19 cellular contexts compared by ENCODE assay signal in genomic region chr10:123257904-123258303, GRCh38.
"Had no signal": no experiment of that assay in that cellular context is flagged by ENCODE, and none has a peak within 500 bp of the region (broad histone marks: within the 10 kb centered on the region; RNA-seq: fewer than 3 reads in every experiment).

No MANE protein-coding gene starts in this region.

- H2AFZ ChIP-seq: hepatocyte had no signal

- H3K9me3 ChIP-seq: sigmoid colon, testis, tibial nerve had no signal

- H3K4me1 ChIP-seq: sigmoid colon, testis, tibial nerve had no signal

- H3K27me3 ChIP-seq: hepatocyte, sigmoid colon, testis, tibial nerve had no signal

- H3K4me2 ChIP-seq: hepatocyte had no signal

- H3K4me3 ChIP-seq: coronary artery, hepatocyte, lung, sigmoid colon, skin epidermis, testis, tibial nerve had no signal

- DNase-seq: effector CD4-positive, alpha-beta T cell; foreskin melanocyte; head of caudate nucleus; kidney; left cardiac atrium; left ventricle myocardium superior; mesenchymal stem cell; naive B cell; sigmoid colon; stimulated activated CD4-positive, alpha-beta T cell treated with anti-CD3 and anti-CD28 coated beads, Interleukin-2, amount 100 ng/mL, for 24 hours; stimulated activated CD4-positive, alpha-beta T cell treated with anti-CD3 and anti-CD28 coated beads, Interleukin-4, amount 100 ng/mL, for 4 hours; stimulated activated naive B cell treated with anti-CD40 and anti-IgM and Interleukin-4, amounts not matched to agents 10 μg/mL and 1 μg/mL and 100 μg/mL, for 72 hours; stimulated activated naive CD8-positive, alpha-beta T cell treated with anti-CD3 and anti-CD28 coated beads, Interleukin-15, amount 100 ng/mL, for 72 hours; testis had no signal

- H3K27ac ChIP-seq: coronary artery, hepatocyte, sigmoid colon, skin epidermis, testis, tibial nerve had no signal

- H3K36me3 ChIP-seq: sigmoid colon, tibial nerve had no signal

- ATAC-seq: left cardiac atrium; left ventricle myocardium superior; stimulated activated naive B cell treated with anti-CD40 and anti-IgM and Interleukin-4, amounts not matched to agents 10 μg/mL and 1 μg/mL and 100 μg/mL, for 72 hours; stimulated activated naive CD8-positive, alpha-beta T cell treated with anti-CD3 and anti-CD28 coated beads, Interleukin-15, amount 100 ng/mL, for 72 hours had no signal

- H3K79me2 ChIP-seq: hepatocyte had no signal
